8 cellular contexts compared by ENCODE assay signal in the genomic region with DNA sequence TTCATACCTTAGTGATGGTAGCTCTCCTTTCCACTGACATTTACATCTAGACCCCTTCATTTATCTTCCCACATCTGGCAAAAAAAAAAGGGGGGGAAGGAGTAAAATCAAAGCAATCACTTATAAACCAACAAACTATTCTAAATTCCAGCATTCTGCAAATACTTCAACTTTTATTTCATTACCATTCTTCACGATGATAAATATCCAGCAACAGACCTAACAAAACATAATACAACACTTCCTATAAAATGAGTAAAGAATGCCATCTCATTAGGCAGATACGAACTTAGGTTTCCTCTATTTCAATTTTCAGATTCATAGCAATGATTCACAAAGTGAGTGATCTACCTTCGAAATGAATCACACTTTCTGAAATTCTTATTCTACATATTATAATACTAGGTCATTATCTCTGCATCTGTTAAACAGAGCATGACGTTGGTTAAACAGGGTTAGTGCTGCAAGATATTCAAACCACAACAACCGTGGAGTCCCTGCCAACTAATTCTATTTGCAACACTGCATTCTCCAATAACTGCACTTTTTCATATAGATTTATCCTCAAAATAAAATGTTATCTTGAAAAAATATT. TPM values are rescaled to one million over a fixed set of nuclear protein-coding genes. Genes with fewer than 3 reads are reported as not detected.
DNase-seq lines count a peak whose midpoint lies in the region; ATAC-seq and TF ChIP-seq lines count a peak whose summit lies in the region.

A gene with protein sequence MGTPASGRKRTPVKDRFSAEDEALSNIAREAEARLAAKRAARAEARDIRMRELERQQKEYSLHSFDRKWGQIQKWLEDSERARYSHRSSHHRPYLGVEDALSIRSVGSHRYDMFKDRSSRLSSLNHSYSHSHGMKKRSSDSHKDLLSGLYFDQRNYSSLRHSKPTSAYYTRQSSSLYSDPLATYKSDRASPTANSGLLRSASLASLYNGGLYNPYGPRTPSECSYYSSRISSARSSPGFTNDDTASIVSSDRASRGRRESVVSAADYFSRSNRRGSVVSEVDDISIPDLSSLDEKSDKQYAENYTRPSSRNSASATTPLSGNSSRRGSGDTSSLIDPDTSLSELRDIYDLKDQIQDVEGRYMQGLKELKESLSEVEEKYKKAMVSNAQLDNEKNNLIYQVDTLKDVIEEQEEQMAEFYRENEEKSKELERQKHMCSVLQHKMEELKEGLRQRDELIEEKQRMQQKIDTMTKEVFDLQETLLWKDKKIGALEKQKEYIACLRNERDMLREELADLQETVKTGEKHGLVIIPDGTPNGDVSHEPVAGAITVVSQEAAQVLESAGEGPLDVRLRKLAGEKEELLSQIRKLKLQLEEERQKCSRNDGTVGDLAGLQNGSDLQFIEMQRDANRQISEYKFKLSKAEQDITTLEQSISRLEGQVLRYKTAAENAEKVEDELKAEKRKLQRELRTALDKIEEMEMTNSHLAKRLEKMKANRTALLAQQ (minus strand): TSS at position 51 of the 595 bp plus-strand sequence. CDS start 25,599 bp downstream, outside the sequence.

- H3K4me1 Mint-ChIP-seq in activated T-cell treated with anti-CD3 and anti-CD28 coated beads, Interleukin-2, amount 50 U/mL, for 24 hours (ENCODE audit: low read depth) = peaks cover 69% of the 10 kb centered on the region
- H3K4me1 Mint-ChIP-seq in activated naive CD4-positive, alpha-beta T cell treated with anti-CD3 and anti-CD28 coated beads, Interleukin-2, amount 50 U/mL, for 24 hours = peaks cover 73% of the 10 kb centered on the region
- peaks cover 34% of the 10 kb centered on the region for H3K4me1 Mint-ChIP-seq in progenitor cell of endocrine pancreas (ENCODE audit: low read depth)

- H3K4me1 ChIP-seq in heart left ventricle = peaks cover 6 to 79% (median 57%) of the 10 kb centered on the region in 12 donors

- peak within 1 kb of the TSS; percentile 96 for H3K27ac Mint-ChIP-seq in activated T-cell treated with anti-CD3 and anti-CD28 coated beads, Interleukin-2, amount 50 U/mL, for 24 hours
- peak within 1 kb of the TSS; percentile 98 for H3K27ac Mint-ChIP-seq in activated naive CD4-positive, alpha-beta T cell treated with anti-CD3 and anti-CD28 coated beads, Interleukin-2, amount 50 U/mL, for 24 hours
- peak within 1 kb of the TSS; percentile 97 for H3K27ac Mint-ChIP-seq in progenitor cell of endocrine pancreas

- TF ChIP-seq CTCF in heart left ventricle (IDR thresholded peaks at IDR 0.05) (no peak), progenitor cell of endocrine pancreas (IDR thresholded peaks at IDR 0.05; ENCODE audit: unreplicated experiment) (no peak)

- no peaks in the 10 kb centered on the region for H3K27me3 Mint-ChIP-seq in activated T-cell treated with anti-CD3 and anti-CD28 coated beads, Interleukin-2, amount 50 U/mL, for 24 hours
- H3K27me3 Mint-ChIP-seq in activated naive CD4-positive, alpha-beta T cell treated with anti-CD3 and anti-CD28 coated beads, Interleukin-2, amount 50 U/mL, for 24 hours = no peaks in the 10 kb centered on the region
- H3K27me3 Mint-ChIP-seq in progenitor cell of endocrine pancreas = no peaks in the 10 kb centered on the region

- H3K9me3 ChIP-seq in heart left ventricle = no peaks in the 10 kb centered on the region

- 6 to 8% (median 7%) methylated on average over 5 of the region's 5 CpGs for WGBS in heart left ventricle, 4 donors

- no peak for TF ChIP-seq POLR2A in heart left ventricle (IDR thresholded peaks at IDR 0.05)

- H3K36me3 ChIP-seq in heart left ventricle = peaks cover 0 to 33% (median 19%) of the 10 kb centered on the region in 9 donors

- intact Hi-C loops in heart left ventricle (cut with DNase I) = loop anchor here in 2 of 10 donors (5.0 kb wide), 2 partner anchors 37 to 57 kb away; no protein-coding TSS in a partner anchor

- H3K4me3 ChIP-seq in heart left ventricle = peak within 1 kb of the TSS; percentile 86 to 99 (median 96)

- ATAC-seq in heart left ventricle (no peak), GM21723 (IDR thresholded peaks at IDR 0.05; ENCODE audit: unreplicated experiment) (no peak)

- H3K36me3 Mint-ChIP-seq in activated T-cell treated with anti-CD3 and anti-CD28 coated beads, Interleukin-2, amount 50 U/mL, for 24 hours (ENCODE audit: low read depth) = peaks cover 50% of the 10 kb centered on the region
- peaks cover 6% of the 10 kb centered on the region for H3K36me3 Mint-ChIP-seq in activated naive CD4-positive, alpha-beta T cell treated with anti-CD3 and anti-CD28 coated beads, Interleukin-2, amount 50 U/mL, for 24 hours
- H3K36me3 Mint-ChIP-seq in progenitor cell of endocrine pancreas (ENCODE audit: insufficient read depth) = peaks cover 3% of the 10 kb centered on the region

- no peak for DNase-seq in activated T-cell treated with anti-CD3 and anti-CD28 coated beads, Interleukin-2, amount 50 U/mL, for 24 hours
- DNase-seq in activated T-cell treated with anti-CD3 and anti-CD28 coated beads, Interleukin-2, amount 50 U/mL, for 1 hour = no peak
- DNase-seq in HS-27A (ENCODE audit: low read depth) (peak; percentile 74), heart left ventricle (no peak), progenitor cell of endocrine pancreas (ENCODE audit: low spot score, unreplicated experiment) (no peak), iPS-NIHi11 (ENCODE audit: low spot score) (no peak)

- H3K27me3 ChIP-seq in heart left ventricle = no peaks in the 10 kb centered on the region

- no peaks in the 10 kb centered on the region for H3K9me3 Mint-ChIP-seq in activated T-cell treated with anti-CD3 and anti-CD28 coated beads, Interleukin-2, amount 50 U/mL, for 24 hours
- no peaks in the 10 kb centered on the region for H3K9me3 Mint-ChIP-seq in activated naive CD4-positive, alpha-beta T cell treated with anti-CD3 and anti-CD28 coated beads, Interleukin-2, amount 50 U/mL, for 24 hours
- H3K9me3 Mint-ChIP-seq in progenitor cell of endocrine pancreas (ENCODE audit: low read depth) = no peaks in the 10 kb centered on the region

- H3K27ac ChIP-seq in heart left ventricle = peak within 1 kb of the TSS; percentile 88 to 99 (median 98)

- peak within 1 kb of the TSS; percentile 90 for H3K4me3 Mint-ChIP-seq in activated T-cell treated with anti-CD3 and anti-CD28 coated beads, Interleukin-2, amount 50 U/mL, for 24 hours
- peak within 1 kb of the TSS; percentile 95 for H3K4me3 Mint-ChIP-seq in activated naive CD4-positive, alpha-beta T cell treated with anti-CD3 and anti-CD28 coated beads, Interleukin-2, amount 50 U/mL, for 24 hours
- peak within 1 kb of the TSS; percentile 96 for H3K4me3 Mint-ChIP-seq in progenitor cell of endocrine pancreas (ENCODE audit: low read depth)

RNA-seq across cellular contexts. Expression of the gene that starts here (rescaled TPM):
- total RNA-seq in heart left ventricle = 100 to 1,000 TPM in 7 of 9 donors, 10 to 100 TPM in 2; 85.5 to 161 (median 114) TPM
- 10 to 100 TPM; 67.7 to 94.4 TPM for polyA plus RNA-seq in heart left ventricle
- 48.0 and 49.3 TPM in 2 replicates for total RNA-seq in progenitor cell of endocrine pancreas
